In the genomic region with DNA sequence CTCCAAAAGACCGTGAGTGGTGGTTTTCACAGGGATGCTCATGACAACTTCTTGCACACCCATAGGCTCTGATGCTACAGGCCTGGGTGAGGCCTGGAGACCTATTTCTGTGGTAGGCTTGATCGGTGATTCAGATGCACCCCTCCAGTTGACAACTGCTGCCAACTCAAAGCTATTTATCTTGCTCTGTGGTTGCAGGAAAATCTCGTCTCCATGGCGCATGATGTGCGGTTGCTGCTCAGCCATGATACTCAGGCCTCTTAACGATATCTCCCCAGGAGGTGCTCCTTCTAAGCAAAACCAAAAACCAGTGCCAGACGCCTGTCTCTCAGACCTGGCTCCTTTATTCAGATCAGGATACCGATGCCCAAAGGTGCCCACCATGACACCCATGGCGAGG, we compare ENCODE assay signal across 34 cellular contexts. TPM values are rescaled to one million over a fixed set of nuclear protein-coding genes. Genes with fewer than 3 reads are reported as not detected.
"Had no signal": no experiment of that assay in that cellular context is flagged by ENCODE, and none has a peak within 500 bp of the region (broad histone marks: within the 10 kb centered on the region; RNA-seq: fewer than 3 reads in every experiment).

No MANE protein-coding gene starts in this region.

- DNase-seq: activated CD4-positive, alpha-beta T cell treated with anti-CD3 and anti-CD28 coated beads for 48 hours; activated CD4-positive, alpha-beta T cell treated with anti-CD3 and anti-CD28 coated beads, Interleukin-2, amount 50 U/mL, for 48 hours; activated CD8-positive, alpha-beta memory T cell treated with anti-CD3 and anti-CD28 coated beads, Interleukin-2, amount 50 U/mL, for 4 hours; activated effector memory CD4-positive, alpha-beta T cell treated with anti-CD3 and anti-CD28 coated beads, Interleukin-2, amount 50 U/mL, for 16 hours; activated naive CD4-positive, alpha-beta T cell treated with anti-CD3 and anti-CD28 coated beads for 36 hours; activated naive CD8-positive, alpha-beta T cell treated with anti-CD3 and anti-CD28 coated beads for 36 hours; activated T-cell treated with anti-CD3 and anti-CD28 coated beads, Interleukin-2, amount 50 U/mL, for 1 hour; adrenal gland; aorta; caudate nucleus; cortex of kidney; effector memory CD8-positive, alpha-beta T cell; hippocampal formation; immature natural killer cell; kidney; left colon; mammary epithelial cell; naive B cell; nucleus accumbens; pancreas; retina; small intestine; stimulated activated CD4-positive, alpha-beta T cell treated with anti-CD3 and anti-CD28 coated beads, Interleukin-15, amount 100 ng/mL, for 24 hours; stimulated activated CD4-positive, alpha-beta T cell treated with anti-CD3 and anti-CD28 coated beads, Interleukin-2, amount 100 ng/mL, for 24 hours; stimulated activated naive CD4-positive, alpha-beta T cell; T-helper 17 cell; tibial artery; upper lobe of right lung; WERI-Rb-1 had no signal

- ATAC-seq: activated CD4-positive, CD25-positive, alpha-beta regulatory T cell treated with anti-CD3 and anti-CD28 coated beads, Interleukin-2, amount 50 U/mL, for 24 hours; effector memory CD8-positive, alpha-beta T cell; gastroesophageal sphincter; left colon; pancreas; sciatic nerve; T-helper 17 cell; upper lobe of right lung had no signal

RNA-seq across cellular contexts. Expression of a gene that starts 31.4 kb away (rescaled TPM):
- polyA plus RNA-seq: aorta, immature natural killer cell, liver, mammary epithelial cell, neural cell, pancreas, small intestine had no signal
